33 cellular contexts compared by ENCODE assay signal in genomic region chr13:27827646-27828045, GRCh38. TPM values are rescaled to one million over a fixed set of nuclear protein-coding genes. Genes with fewer than 3 reads are reported as not detected.
"Had no signal": no experiment of that assay in that cellular context is flagged by ENCODE, and none has a peak within 500 bp of the region (broad histone marks: within the 10 kb centered on the region; RNA-seq: fewer than 3 reads in every experiment).

No MANE protein-coding gene starts in this region.

- H3K36me3 ChIP-seq: esophagus squamous epithelium, neural progenitor cell, stomach, thyroid gland, vagina had no signal

- H3K79me2 ChIP-seq: parathyroid adenoma had no signal

- H3K27ac ChIP-seq: coronary artery, esophagus squamous epithelium, neural progenitor cell, parathyroid adenoma, stomach, thyroid gland, vagina had no signal

- H3K4me1 ChIP-seq: parathyroid adenoma had no signal

- H2AFZ ChIP-seq: neural progenitor cell, parathyroid adenoma had no signal

- H3K4me3 ChIP-seq: coronary artery, esophagus squamous epithelium, lung, neural progenitor cell, smooth muscle cell, stomach, thyroid gland, vagina had no signal

- H3K27me3 ChIP-seq: thyroid gland, vagina had no signal

- DNase-seq: effector memory CD4-positive, alpha-beta T cell; erythroblast; esophagus squamous epithelium; foreskin melanocyte; glutamatergic neuron; kidney; mesendoderm; midbrain; naive thymus-derived CD4-positive, alpha-beta T cell; stimulated activated CD4-positive, alpha-beta T cell treated with anti-CD3 and anti-CD28 coated beads, Interleukin-12 subunit alpha, Interleukin-12 subunit beta, amount 100 ng/mL, for 4 hours; stimulated activated CD4-positive, alpha-beta T cell treated with anti-CD3 and anti-CD28 coated beads, Interleukin-1b, Interleukin-23, amount 100 ng/mL, for 48 hours; stimulated activated CD4-positive, alpha-beta T cell treated with anti-CD3 and anti-CD28 coated beads, Interleukin-4, amount 100 ng/mL, for 1 hour; stimulated activated CD8-positive, alpha-beta memory T cell treated with anti-CD3 and anti-CD28 coated beads, Interleukin-4, amount 100 ng/mL, for 48 hours; stimulated activated naive CD4-positive, alpha-beta T cell; stomach; thyroid gland; trophoblast cell had no signal

- H3K4me2 ChIP-seq: neural progenitor cell, smooth muscle cell had no signal

- ATAC-seq: left lobe of liver; naive thymus-derived CD4-positive, alpha-beta T cell had no signal

- H3K9me3 ChIP-seq: esophagus squamous epithelium, stomach, thyroid gland, vagina had no signal

RNA-seq across cellular contexts. Expression of gene GSX1, which starts 35.4 kb away (rescaled TPM):
- total RNA-seq: dermis blood vessel endothelial cell; endothelial cell of umbilical vein; esophagus squamous epithelium; kidney; left lobe of liver; liver; lung; mucosa of gallbladder; naive thymus-derived CD4-positive, alpha-beta T cell; osteoblast; progenitor cell of endocrine pancreas; sciatic nerve; smooth muscle cell; stomach; subcutaneous adipose tissue; thyroid gland; ureter; vagina had no signal
- polyA plus RNA-seq: endothelial cell of umbilical vein; liver; lung; naive thymus-derived CD4-positive, alpha-beta T cell; smooth muscle cell; stomach had no signal
